ENCODE assay signal across 10 cellular contexts in genomic region chr13:28716511-28716910, GRCh38. TPM values are rescaled to one million over a fixed set of nuclear protein-coding genes. Genes with fewer than 3 reads are reported as not detected.
DNase-seq lines count a peak whose midpoint lies in the region; ATAC-seq and TF ChIP-seq lines count a peak whose summit lies in the region.
"Had no signal": no experiment of that assay in that cellular context is flagged by ENCODE, and none has a peak within 500 bp of the region (broad histone marks: within the 10 kb centered on the region; RNA-seq: fewer than 3 reads in every experiment).

No MANE protein-coding gene starts in this region.

- DNase-seq in CD1c-positive myeloid dendritic cell (ENCODE audit: extremely low spot score) (peak; percentile 43), NCI-H226 (peak; percentile 83), epithelial cell of esophagus (ENCODE audit: low read depth) (peak; percentile 98), kidney glomerular epithelial cell (lab: John Stamatoyannopoulos, UW) (no peak)
- DNase-seq in naive thymus-derived CD8-positive, alpha-beta T cell: no peak
- DNase-seq: GF-D8 had no signal

- H3K4me3 ChIP-seq in epithelial cell of esophagus (ENCODE audit: low read length): no peak overlapping the region

- H3K36me3 Mint-ChIP-seq in naive thymus-derived CD8-positive, alpha-beta T cell: peaks cover 0 to 22% (median 12%) of the 10 kb centered on the region in 3 donors
- peaks cover 16% of the 10 kb centered on the region for H3K36me3 Mint-ChIP-seq in stimulated activated memory B cell treated with anti-CD40 and anti-IgM and Interleukin-4, amounts not matched to agents 10 μg/mL and 1 μg/mL and 100 μg/mL, for 72 hours

- ATAC-seq in naive thymus-derived CD8-positive, alpha-beta T cell: no peak
- ATAC-seq in HG03097 (IDR thresholded peaks at IDR 0.05; ENCODE audit: low FRiP score, unreplicated experiment): no peak
- ATAC-seq in GM19455 (IDR thresholded peaks at IDR 0.05; ENCODE audit: unreplicated experiment): no peak
- ATAC-seq in stimulated activated memory B cell treated with anti-CD40 and anti-IgM and Interleukin-4, amounts not matched to agents 10 μg/mL and 1 μg/mL and 100 μg/mL, for 72 hours: no peak

- TF ChIP-seq CTCF in epithelial cell of esophagus (IDR thresholded peaks at IDR 0.05; ENCODE audit: insufficient read depth, low read depth, low read length, missing control alignments): no peak

- peak overlapping the region in 5 of 10 donors; percentile 30 to 93 (median 77) for H3K27ac Mint-ChIP-seq in naive thymus-derived CD8-positive, alpha-beta T cell
- H3K27ac Mint-ChIP-seq in stimulated activated memory B cell treated with anti-CD40 and anti-IgM and Interleukin-4, amounts not matched to agents 10 μg/mL and 1 μg/mL and 100 μg/mL, for 72 hours: no peak overlapping the region
- H3K27ac Mint-ChIP-seq: activated naive CD8-positive, alpha-beta T cell had no signal

- H3K27me3 Mint-ChIP-seq in naive thymus-derived CD8-positive, alpha-beta T cell: no peaks in the 10 kb centered on the region
- no peaks in the 10 kb centered on the region for H3K27me3 Mint-ChIP-seq in stimulated activated memory B cell treated with anti-CD40 and anti-IgM and Interleukin-4, amounts not matched to agents 10 μg/mL and 1 μg/mL and 100 μg/mL, for 72 hours
- H3K27me3 Mint-ChIP-seq: activated naive CD8-positive, alpha-beta T cell had no signal

- peaks cover 20 to 48% (median 42%) of the 10 kb centered on the region in 4 donors for H3K4me1 Mint-ChIP-seq in naive thymus-derived CD8-positive, alpha-beta T cell
- H3K4me1 Mint-ChIP-seq in stimulated activated memory B cell treated with anti-CD40 and anti-IgM and Interleukin-4, amounts not matched to agents 10 μg/mL and 1 μg/mL and 100 μg/mL, for 72 hours: peaks cover 33% of the 10 kb centered on the region

- H3K4me3 Mint-ChIP-seq in naive thymus-derived CD8-positive, alpha-beta T cell: peak overlapping the region in 9 of 10 donors; percentile 42 to 98 (median 94)
- no peak overlapping the region for H3K4me3 Mint-ChIP-seq in stimulated activated memory B cell treated with anti-CD40 and anti-IgM and Interleukin-4, amounts not matched to agents 10 μg/mL and 1 μg/mL and 100 μg/mL, for 72 hours

- no peaks in the 10 kb centered on the region for H3K9me3 Mint-ChIP-seq in naive thymus-derived CD8-positive, alpha-beta T cell
- no peaks in the 10 kb centered on the region for H3K9me3 Mint-ChIP-seq in stimulated activated memory B cell treated with anti-CD40 and anti-IgM and Interleukin-4, amounts not matched to agents 10 μg/mL and 1 μg/mL and 100 μg/mL, for 72 hours

- POLR2A ChIA-PET in naive thymus-derived CD8-positive, alpha-beta T cell (lab: Charles Lee): no interaction called here

RNA-seq across cellular contexts. Expression of gene SLC46A3, which starts 2.3 kb away (rescaled TPM):
- 10 to 100 TPM; 21.7 to 22.3 TPM for total RNA-seq in naive thymus-derived CD8-positive, alpha-beta T cell
- polyA plus RNA-seq in naive thymus-derived CD8-positive, alpha-beta T cell: 10 to 100 TPM; 29.6 to 35.9 (median 34.8) TPM

RNA-seq across cellular contexts. Expression of gene POMP, which starts 57.6 kb away (rescaled TPM):
- total RNA-seq in naive thymus-derived CD8-positive, alpha-beta T cell: 10 to 100 TPM; 19.9 to 21.3 TPM
- polyA plus RNA-seq in naive thymus-derived CD8-positive, alpha-beta T cell: 10 to 100 TPM; 74.9 to 93.4 (median 90.5) TPM

Comparison
In these comparisons a context has a peak if more than half of its experiments do, and no peak if none do; other contexts are left out.
1. DNase-seq: peak in CD1c-positive myeloid dendritic cell (single experiment), NCI-H226 (single experiment) and epithelial cell of esophagus (single experiment); none in naive thymus-derived CD8-positive, alpha-beta T cell (0 of 10) and kidney glomerular epithelial cell (single experiment).